Comparison of ENCODE assay signal across 28 cellular contexts in genomic region chr3:169195672-169196071, GRCh38.
"Had no signal": no experiment of that assay in that cellular context is flagged by ENCODE, and none has a peak within 500 bp of the region (broad histone marks: within the 10 kb centered on the region; RNA-seq: fewer than 3 reads in every experiment).

No MANE protein-coding gene starts in this region.

- H3K27me3 ChIP-seq: neural progenitor cell, ovary, right lobe of liver, sigmoid colon, suprapubic skin, testis, tibial artery, transverse colon, upper lobe of right lung, uterus had no signal

- H3K79me2 ChIP-seq: parathyroid adenoma had no signal

- H3K9ac ChIP-seq: neural progenitor cell, parathyroid adenoma had no signal

- DNase-seq: naive thymus-derived CD8-positive, alpha-beta T cell; nephron progenitor cell; occipital lobe; ovary; posterior cingulate gyrus; psoas muscle; right cardiac atrium; right lobe of liver; sigmoid colon; spleen; stimulated activated CD4-positive, alpha-beta T cell treated with anti-CD3 and anti-CD28 coated beads, Interleukin-12 subunit alpha, Interleukin-12 subunit beta, amount 100 ng/mL, for 4 hours; stimulated activated CD4-positive, alpha-beta T cell treated with anti-CD3 and anti-CD28 coated beads, Interleukin-1b, Interleukin-23, amount 100 ng/mL, for 48 hours; stimulated activated CD4-positive, alpha-beta T cell treated with anti-CD3 and anti-CD28 coated beads, Interleukin-4, amount 100 ng/mL, for 1 hour; stimulated activated CD4-positive, alpha-beta T cell treated with anti-CD3 and anti-CD28 coated beads, Interleukin-4, amount 100 ng/mL, for 4 hours; stimulated activated CD8-positive, alpha-beta memory T cell treated with anti-CD3 and anti-CD28 coated beads, Interleukin-4, amount 100 ng/mL, for 48 hours; stimulated activated naive CD4-positive, alpha-beta T cell; stimulated activated naive CD8-positive, alpha-beta T cell treated with anti-CD3 and anti-CD28 coated beads, Interleukin-15, amount 100 ng/mL, for 72 hours; stimulated activated naive CD8-positive, alpha-beta T cell treated with anti-CD3 and anti-CD28 coated beads, Interleukin-15, Interleukin-2, amounts not matched to agents 100 U/mL and 50 U/mL, for 24 hours; substantia nigra; testis; tibial artery; transverse colon; upper lobe of right lung; uterus had no signal

- H3K9me3 ChIP-seq: ovary, psoas muscle, right lobe of liver, sigmoid colon, suprapubic skin, testis, tibial artery, transverse colon, upper lobe of right lung, uterus had no signal

- H3K36me3 ChIP-seq: neural progenitor cell, ovary, right lobe of liver, sigmoid colon, spleen, suprapubic skin, tibial artery, transverse colon, upper lobe of right lung, uterus had no signal

- H3K4me1 ChIP-seq: parathyroid adenoma, psoas muscle, right lobe of liver, sigmoid colon, spleen, suprapubic skin, testis, tibial artery, transverse colon, upper lobe of right lung, uterus had no signal

- H2AFZ ChIP-seq: neural progenitor cell, parathyroid adenoma had no signal

- H3K4me2 ChIP-seq: neural progenitor cell, smooth muscle cell had no signal

- H3K27ac ChIP-seq: neural progenitor cell, ovary, parathyroid adenoma, psoas muscle, right lobe of liver, sigmoid colon, spleen, suprapubic skin, testis, tibial artery, transverse colon, upper lobe of right lung, uterus had no signal

- H3K4me3 ChIP-seq: neural progenitor cell, ovary, psoas muscle, right lobe of liver, sigmoid colon, smooth muscle cell, spleen, suprapubic skin, testis, tibial artery, transverse colon, upper lobe of right lung, uterus had no signal
